ENCODE assay signal across 1 cellular context in genomic region chr1:245154429-245155185, GRCh38.
TF ChIP-seq lines count a peak whose summit lies in the region.

Gene KIF26B, plus strand, starts transcription at chr1:245154985. Its CDS starts 440 bp downstream, at chr1:245155425.

TF ChIP-seq in K562, 482 proteins besides CTCF, POLR2A, EP300 and RAD21 (continued from another document):
- TF ChIP-seq E2F6 (IDR thresholded peaks at IDR 0.05; ENCODE audit: borderline replicate concordance in 1 of 2, extremely low read depth in 1 of 2, insufficient read depth in 1 of 2, insufficient read length in 1 of 2, low read depth in 1 of 2, low read length in 1 of 2, poor library complexity in 1 of 2, severe bottlenecking in 1 of 2): peak; percentile 52 to 91
- TF ChIP-seq NRF1 (conservative IDR thresholded peaks at IDR 0.05 in 1 of 2, IDR thresholded peaks at IDR 0.05 in 1 of 2): peak in 1 of 2 experiments; percentile 24; a peak in 2 of 4 replicates
- TF ChIP-seq, protein P1, sequence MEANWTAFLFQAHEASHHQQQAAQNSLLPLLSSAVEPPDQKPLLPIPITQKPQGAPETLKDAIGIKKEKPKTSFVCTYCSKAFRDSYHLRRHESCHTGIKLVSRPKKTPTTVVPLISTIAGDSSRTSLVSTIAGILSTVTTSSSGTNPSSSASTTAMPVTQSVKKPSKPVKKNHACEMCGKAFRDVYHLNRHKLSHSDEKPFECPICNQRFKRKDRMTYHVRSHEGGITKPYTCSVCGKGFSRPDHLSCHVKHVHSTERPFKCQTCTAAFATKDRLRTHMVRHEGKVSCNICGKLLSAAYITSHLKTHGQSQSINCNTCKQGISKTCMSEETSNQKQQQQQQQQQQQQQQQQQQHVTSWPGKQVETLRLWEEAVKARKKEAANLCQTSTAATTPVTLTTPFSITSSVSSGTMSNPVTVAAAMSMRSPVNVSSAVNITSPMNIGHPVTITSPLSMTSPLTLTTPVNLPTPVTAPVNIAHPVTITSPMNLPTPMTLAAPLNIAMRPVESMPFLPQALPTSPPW (CRISPR knock-in tag; IDR thresholded peaks at IDR 0.05): peak; percentile 52
- no peak for TF ChIP-seq CEBPZ (IDR thresholded peaks at IDR 0.05; ENCODE audit: borderline replicate concordance, low read depth, low read length)
- TF ChIP-seq PTTG1 (tag; IDR thresholded peaks at IDR 0.05; ENCODE audit: low read depth): no peak
- peak; percentile 72; the same call in 1 of the 2 replicates for TF ChIP-seq ZNF431 (CRISPR knock-in tag; IDR thresholded peaks at IDR 0.05)
- no peak for TF ChIP-seq ASH1L (IDR thresholded peaks at IDR 0.05; ENCODE audit: borderline replicate concordance, low read depth, partially characterized antibody)
- TF ChIP-seq PCBP1 (IDR thresholded peaks at IDR 0.05; ENCODE audit: low read depth, low read length, poor library complexity, severe bottlenecking): peak; percentile 67
- peak; percentile 88; the same call in 1 of the 2 replicates for TF ChIP-seq HDAC6 (IDR thresholded peaks at IDR 0.05; ENCODE audit: low read depth, low read length)
- TF ChIP-seq, protein P2, sequence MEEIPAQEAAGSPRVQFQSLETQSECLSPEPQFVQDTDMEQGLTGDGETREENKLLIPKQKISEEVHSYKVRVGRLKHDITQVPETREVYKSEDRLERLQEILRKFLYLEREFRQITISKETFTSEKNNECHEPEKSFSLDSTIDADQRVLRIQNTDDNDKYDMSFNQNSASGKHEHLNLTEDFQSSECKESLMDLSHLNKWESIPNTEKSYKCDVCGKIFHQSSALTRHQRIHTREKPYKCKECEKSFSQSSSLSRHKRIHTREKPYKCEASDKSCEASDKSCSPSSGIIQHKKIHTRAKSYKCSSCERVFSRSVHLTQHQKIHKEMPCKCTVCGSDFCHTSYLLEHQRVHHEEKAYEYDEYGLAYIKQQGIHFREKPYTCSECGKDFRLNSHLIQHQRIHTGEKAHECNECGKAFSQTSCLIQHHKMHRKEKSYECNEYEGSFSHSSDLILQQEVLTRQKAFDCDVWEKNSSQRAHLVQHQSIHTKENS (CRISPR knock-in tag; IDR thresholded peaks at IDR 0.05): no peak
- 0 out of 2 replicates have a peak, but pooled peaks have one; percentile 58 for TF ChIP-seq ZNF263 (CRISPR knock-in tag; IDR thresholded peaks at IDR 0.05; ENCODE audit: borderline replicate concordance)
- peak; percentile 38; the same call in 1 of the 2 replicates for TF ChIP-seq SMAD4 (CRISPR knock-in tag; conservative IDR thresholded peaks at IDR 0.05)
- no peak for TF ChIP-seq BRF2 (IDR thresholded peaks at IDR 0.05; ENCODE audit: borderline replicate concordance, insufficient read depth, insufficient read length)
- TF ChIP-seq SAFB (IDR thresholded peaks at IDR 0.05; ENCODE audit: borderline replicate concordance, low read depth, low read length): 0 out of 2 replicates have a peak, but pooled peaks have one; percentile 27
- TF ChIP-seq ZNF232 (CRISPR knock-in tag; IDR thresholded peaks at IDR 0.05): no peak
- TF ChIP-seq, protein P3, sequence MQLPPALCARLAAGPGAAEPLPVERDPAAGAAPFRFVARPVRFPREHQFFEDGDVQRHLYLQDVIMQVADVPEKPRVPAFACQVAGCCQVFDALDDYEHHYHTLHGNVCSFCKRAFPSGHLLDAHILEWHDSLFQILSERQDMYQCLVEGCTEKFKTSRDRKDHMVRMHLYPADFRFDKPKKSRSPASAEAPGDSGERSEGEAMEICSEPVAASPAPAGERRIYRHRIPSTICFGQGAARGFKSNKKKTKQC (CRISPR knock-in tag; IDR thresholded peaks at IDR 0.05): 0 out of 2 replicates have a peak, but pooled peaks have one; percentile 53
- no peak for TF ChIP-seq NR2C1 (IDR thresholded peaks at IDR 0.05)
- TF ChIP-seq NR2C1 (tag; IDR thresholded peaks at IDR 0.05): no peak
- TF ChIP-seq STAG1 (CRISPR knock-in tag; IDR thresholded peaks at IDR 0.05; ENCODE audit: borderline replicate concordance): 0 out of 2 replicates have a peak, but pooled peaks have one; percentile 12
- TF ChIP-seq MAX (CRISPR knock-in tag; IDR thresholded peaks at IDR 0.05): 0 out of 2 replicates have a peak, but pooled peaks have one; percentile 4
- TF ChIP-seq DNMT1 (IDR thresholded peaks at IDR 0.05): no peak
- peak; percentile 51 for TF ChIP-seq CXXC5 (CRISPR knock-in tag; IDR thresholded peaks at IDR 0.05)
- peak; percentile 45 for TF ChIP-seq ZFX (CRISPR knock-in tag; IDR thresholded peaks at IDR 0.05)
